Comparison of ENCODE assay signal across 1 cellular context in genomic region chr10:30628576-30628975, GRCh38.
A peak's percentile ranks its signal among the peaks of the same experiment; 100 is the strongest.
TF ChIP-seq lines count a peak whose summit lies in the region.

No MANE protein-coding gene starts in this region.

TF ChIP-seq in HepG2, 621 proteins besides CTCF, POLR2A, EP300 and RAD21:
- TF ChIP-seq RBAK (CRISPR knock-in tag; IDR thresholded peaks at IDR 0.05) = peak; percentile 71; the same call in 1 of the 2 replicates
